8 cellular contexts compared by ENCODE assay signal in genomic region chr3:18443670-18444596, GRCh38. TPM values are rescaled to one million over a fixed set of nuclear protein-coding genes. Genes with fewer than 3 reads are reported as not detected.
DNase-seq lines count a peak whose midpoint lies in the region; ATAC-seq and TF ChIP-seq lines count a peak whose summit lies in the region.

No MANE protein-coding gene starts in this region.

- H3K9me3 Mint-ChIP-seq in activated T-cell treated with anti-CD3 and anti-CD28 coated beads, Interleukin-2, amount 50 U/mL, for 4 hours: peaks cover 6% of the 10 kb centered on the region

- no peak for TF ChIP-seq CTCF in omental fat pad (IDR thresholded peaks at IDR 0.05)

- H3K36me3 Mint-ChIP-seq in activated T-cell treated with anti-CD3 and anti-CD28 coated beads, Interleukin-2, amount 50 U/mL, for 4 hours (ENCODE audit: insufficient read depth): peaks cover 20% of the 10 kb centered on the region

- H3K27me3 Mint-ChIP-seq in activated T-cell treated with anti-CD3 and anti-CD28 coated beads, Interleukin-2, amount 50 U/mL, for 4 hours (ENCODE audit: low read depth): no peaks in the 10 kb centered on the region

- H3K4me3 Mint-ChIP-seq in activated T-cell treated with anti-CD3 and anti-CD28 coated beads, Interleukin-2, amount 50 U/mL, for 4 hours: peak overlapping the region; percentile 95

- DNase-seq in AG08395 (ENCODE audit: low spot score): peak; percentile 8
- DNase-seq in HuH-7 (ENCODE audit: low spot score): peak; percentile 62
- DNase-seq in activated T-cell treated with anti-CD3 and anti-CD28 coated beads, Interleukin-2, amount 50 U/mL, for 4 hours: peak; percentile 11
- DNase-seq in germinal center (ENCODE audit: low spot score): peak; percentile 4
- DNase-seq in omental fat pad (ENCODE audit: low spot score): no peak

- peaks cover 46% of the 10 kb centered on the region for H3K4me1 Mint-ChIP-seq in activated T-cell treated with anti-CD3 and anti-CD28 coated beads, Interleukin-2, amount 50 U/mL, for 4 hours (ENCODE audit: low read depth)

- no peak for ATAC-seq in activated T-cell treated with anti-CD3 and anti-CD28 coated beads, Interleukin-2, amount 50 U/mL, for 4 hours
- ATAC-seq in omental fat pad (ENCODE audit: low FRiP score): peak; percentile 18
- ATAC-seq in HG03097 (IDR thresholded peaks at IDR 0.05; ENCODE audit: low FRiP score, unreplicated experiment): no peak
- no peak for ATAC-seq in HG02642 (IDR thresholded peaks at IDR 0.05; ENCODE audit: poor library complexity, unreplicated experiment)
- no peak for ATAC-seq in HG03469 (IDR thresholded peaks at IDR 0.05; ENCODE audit: unreplicated experiment)

RNA-seq across cellular contexts. Expression of gene SATB1, which starts 18.8 kb away (rescaled TPM):
- 100 to 1,000 TPM; 209 to 239 (median 228) TPM for total RNA-seq in activated T-cell treated with anti-CD3 and anti-CD28 coated beads, Interleukin-2, amount 50 U/mL, for 4 hours
- 10 to 100 TPM; 20.2 to 42.9 (median 30.6) TPM for total RNA-seq in omental fat pad

Comparison
In these comparisons a context has a peak if more than half of its experiments do, and no peak if none do; other contexts are left out.
1. RNA of gene SATB1, which starts 18.8 kb away (total RNA-seq): 209 to 239 TPM in activated T-cell treated with anti-CD3 and anti-CD28 coated beads, Interleukin-2, amount 50 U/mL, for 4 hours; 20.2 to 42.9 TPM in omental fat pad; every median in the first group is over 4 times any median in the second.